In genomic region chr7:107147464-107148214, GRCh38 we compare ENCODE assay signal across 8 cellular contexts. TPM values are rescaled to one million over a fixed set of nuclear protein-coding genes. Genes with fewer than 3 reads are reported as not detected.
A peak's percentile ranks its signal among the peaks of the same experiment; 100 is the strongest.
DNase-seq lines count a peak whose midpoint lies in the region; ATAC-seq and TF ChIP-seq lines count a peak whose summit lies in the region.

No MANE protein-coding gene starts in this region.

- intact Hi-C loops in Caco-2 (cut with micrococcal nuclease; ENCODE audit: unreplicated experiment), result loop anchor here (1.0 to 10.0 kb wide), 3 partner anchors 19 to 727 kb away; no protein-coding TSS in a partner anchor
- intact Hi-C loops in breast epithelium (cut with DNase I; ENCODE audit: low total_unique reads), result loop anchor here (5.0 kb wide), 2 partner anchors 305 to 345 kb away; no protein-coding TSS in a partner anchor
- intact Hi-C loops in left colon (cut with DNase I, micrococcal nuclease), result loop anchor here (5.0 to 10.0 kb wide), 2 partner anchors 200 to 203 kb away; no protein-coding TSS in a partner anchor

- no peaks in the 10 kb centered on the region for H3K9me3 Mint-ChIP-seq in Caco-2 (ENCODE audit: unreplicated experiment)

- H3K4me2 ChIP-seq in OCI-LY3 (ENCODE audit: low read length), result peak overlapping the region; percentile 95

- TF ChIP-seq CTCF in Caco-2 (IDR thresholded peaks at IDR 0.05; ENCODE audit: insufficient read depth in 1 of 2, low read depth in 1 of 2, low read length in 1 of 2, severe bottlenecking in 1 of 2, unreplicated experiment in 1 of 2) (peak; percentile 67 to 77), OCI-LY3 (IDR thresholded peaks at IDR 0.05; ENCODE audit: low read depth, low read length) (peak; percentile 79), breast epithelium (IDR thresholded peaks at IDR 0.05) (peak in 2 of 3 donors; percentile 43 to 46), upper lobe of left lung (IDR thresholded peaks at IDR 0.05) (peak; percentile 26 to 55 (median 48))

- no peak overlapping the region for H3K27ac Mint-ChIP-seq in Caco-2 (ENCODE audit: unreplicated experiment)

- peak overlapping the region; percentile 60 for H3K9ac ChIP-seq in OCI-LY3 (ENCODE audit: low read length)

- no peaks in the 10 kb centered on the region for H4K20me1 ChIP-seq in OCI-LY3 (ENCODE audit: insufficient read depth, low read length)

- H3K9me3 ChIP-seq in Caco-2, result no peaks in the 10 kb centered on the region
- no peaks in the 10 kb centered on the region for H3K9me3 ChIP-seq in OCI-LY3 (ENCODE audit: insufficient read depth, low read length)
- H3K9me3 ChIP-seq in breast epithelium, result no peaks in the 10 kb centered on the region
- H3K9me3 ChIP-seq in upper lobe of left lung, result no peaks in the 10 kb centered on the region

- peak overlapping the region; percentile 57 for H3K4me3 Mint-ChIP-seq in Caco-2 (ENCODE audit: unreplicated experiment)

- no peaks in the 10 kb centered on the region for H3K79me2 ChIP-seq in OCI-LY3 (ENCODE audit: low read length)

- peak overlapping the region; percentile 81 for H2AFZ ChIP-seq in OCI-LY3 (ENCODE audit: low read depth, low read length)

- no peaks in the 10 kb centered on the region for H3K36me3 Mint-ChIP-seq in Caco-2 (ENCODE audit: insufficient read depth, unreplicated experiment)

- DNase-seq in Caco-2 (peak in 1 of 2 experiments; percentile 36), breast epithelium (ENCODE audit: low spot score in 2 of 2) (no peak), left colon (no peak), upper lobe of left lung (peak in 1 of 2 donors; percentile 26), OCI-M2 (lab: John Stamatoyannopoulos, UW; ENCODE audit: unreplicated experiment) (no peak)

- POLR2A ChIA-PET in Caco-2 (lab: Charles Lee), result interaction anchor here (0.8 kb wide), 1 partner anchor 21 kb away, joined by 3 read pairs; no protein-coding TSS in a partner anchor

- no TSS peak for BruUV-seq in Caco-2 (replicated peaks; lab: Mats Ljungman, UMichigan)

- H3K27me3 ChIP-seq in Caco-2 (replicated peaks; ENCODE audit: control insufficient read depth, insufficient read depth, low read length) (no peaks in the 10 kb centered on the region), OCI-LY3 (ENCODE audit: low read depth, low read length) (no peaks in the 10 kb centered on the region), breast epithelium (no peaks in the 10 kb centered on the region), upper lobe of left lung (no peaks in the 10 kb centered on the region)

- TF ChIP-seq EP300 in upper lobe of left lung (IDR thresholded peaks at IDR 0.05), result no peak

- H3K27me3 Mint-ChIP-seq in Caco-2 (ENCODE audit: insufficient read depth, unreplicated experiment), result no peaks in the 10 kb centered on the region

- CTCF ChIA-PET in Caco-2 (lab: Charles Lee), result interaction anchor here (0.6 to 1.6 kb wide), 7 partner anchors 9 to 355 kb away, joined by 3 to 10 read pairs (median 4); partner anchors contain the start of gene HBP1

- no peak for TF ChIP-seq POLR2A in breast epithelium (IDR thresholded peaks at IDR 0.05)
- no peak for TF ChIP-seq POLR2A in upper lobe of left lung (IDR thresholded peaks at IDR 0.05)

- H3K4me3 ChIP-seq in Caco-2 (ENCODE audit: low read depth, low read length) (no peak overlapping the region), OCI-LY3 (ENCODE audit: low read length) (peak overlapping the region; percentile 68), breast epithelium (no peak overlapping the region), upper lobe of left lung (no peak overlapping the region)

- H3K36me3 ChIP-seq in Caco-2 (ENCODE audit: control insufficient read depth, insufficient read depth, low read length), result no peaks in the 10 kb centered on the region
- H3K36me3 ChIP-seq in OCI-LY3 (replicated peaks; ENCODE audit: low read depth, low read length), result no peaks in the 10 kb centered on the region
- no peaks in the 10 kb centered on the region for H3K36me3 ChIP-seq in breast epithelium
- no peaks in the 10 kb centered on the region for H3K36me3 ChIP-seq in upper lobe of left lung

- peak; percentile 56 for ATAC-seq in GM19467 (IDR thresholded peaks at IDR 0.05; ENCODE audit: unreplicated experiment)
- ATAC-seq in left colon, result peak; percentile 65
- ATAC-seq in upper lobe of left lung (ENCODE audit: low FRiP score in 2 of 2), result peak in 1 of 2 donors; percentile 83
- no peak for ATAC-seq in GM18520 (IDR thresholded peaks at IDR 0.05; ENCODE audit: unreplicated experiment)

- H3K4me1 ChIP-seq in Caco-2 (no peaks in the 10 kb centered on the region), OCI-LY3 (ENCODE audit: low read length) (peaks cover 20% of the 10 kb centered on the region), breast epithelium (peaks cover 0 to 3% of the 10 kb centered on the region in 2 donors), upper lobe of left lung (peaks cover 0 to 7% (median 4%) of the 10 kb centered on the region in 4 donors)

- H3K4me1 Mint-ChIP-seq in Caco-2 (ENCODE audit: low read depth, unreplicated experiment), result peaks cover 7% of the 10 kb centered on the region

- H3K27ac ChIP-seq in OCI-LY3 (ENCODE audit: low read length) (0 out of 2 replicates have a peak overlapping the region, but pooled peaks have one; percentile 17), breast epithelium (no peak overlapping the region), upper lobe of left lung (no peak overlapping the region)

- 2 to 4% methylated on average over 2 of the region's 2 CpGs for WGBS in upper lobe of left lung, 2 donors

RNA-seq across cellular contexts. Expression of gene HBP1, which starts 21.2 kb away (rescaled TPM):
- total RNA-seq in Caco-2 (2022) (24.2 and 25.5 TPM in 2 replicates), breast epithelium (100 to 1,000 TPM; 166 to 269 (median 176) TPM), left colon (10 to 100 TPM; 28.7 to 71.0 TPM), upper lobe of left lung (100 to 1,000 TPM in 1 of 6 donors, 10 to 100 TPM in 5; 55.5 to 113 (median 74.4) TPM)
